Comparison of ENCODE assay signal across 34 cellular contexts in genomic region chr11:56977324-56977723, GRCh38. TPM values are rescaled to one million over a fixed set of nuclear protein-coding genes. Genes with fewer than 3 reads are reported as not detected.
"Had no signal": no experiment of that assay in that cellular context is flagged by ENCODE, and none has a peak within 500 bp of the region (broad histone marks: within the 10 kb centered on the region; RNA-seq: fewer than 3 reads in every experiment).

No MANE protein-coding gene starts in this region.

- H3K4me3 Mint-ChIP-seq: dendritic cell treated with granulocyte-macrophage colony-stimulating factor and Interleukin-4, amounts not matched to agents 40 ng/mL and 50 ng/mL, for 4 days; effector memory CD8-positive, alpha-beta T cell; endodermal cell; immature natural killer cell; mesothelial cell of epicardium had no signal

- H3K4me1 Mint-ChIP-seq: endodermal cell, immature natural killer cell, mesothelial cell of epicardium had no signal

- H3K4me1 ChIP-seq: colonic mucosa, gastrocnemius medialis, heart right ventricle, left lung, lower lobe of right lung had no signal

- H3K27ac Mint-ChIP-seq: dendritic cell treated with granulocyte-macrophage colony-stimulating factor and Interleukin-4, amounts not matched to agents 40 ng/mL and 50 ng/mL, for 4 days; effector memory CD8-positive, alpha-beta T cell; endodermal cell; immature natural killer cell; mesothelial cell of epicardium had no signal

- H3K9me3 ChIP-seq: colonic mucosa, esophagus squamous epithelium, gastrocnemius medialis, heart right ventricle, lower lobe of right lung had no signal

- DNase-seq: colonic mucosa; cortex of kidney; effector CD8-positive, alpha-beta T cell; effector memory CD8-positive, alpha-beta T cell; endodermal cell; erythroblast; esophagus squamous epithelium; foreskin fibroblast; foreskin melanocyte; gastrocnemius medialis; glutamatergic neuron; head of caudate nucleus; heart right ventricle; hypothalamus; immature natural killer cell; islet precursor cell; kidney; kidney glomerular epithelial cell; left lung; left ventricle myocardium superior; lower lobe of right lung; mesenchymal stem cell had no signal

- H3K36me3 Mint-ChIP-seq: immature natural killer cell, mesothelial cell of epicardium had no signal

- H3K9me3 Mint-ChIP-seq: dendritic cell treated with granulocyte-macrophage colony-stimulating factor and Interleukin-4, amounts not matched to agents 40 ng/mL and 50 ng/mL, for 4 days had no signal

- H3K27ac ChIP-seq: colonic mucosa, epithelial cell of prostate, esophagus squamous epithelium, gastrocnemius medialis, heart right ventricle, left lung, lower lobe of right lung had no signal

- FAIRE-seq: endometrium had no signal

- H3K4me3 ChIP-seq: colonic mucosa, esophagus squamous epithelium, gastrocnemius medialis, heart right ventricle, left lung, lower lobe of right lung had no signal

- H3K27me3 ChIP-seq: colonic mucosa, esophagus squamous epithelium, gastrocnemius medialis, heart right ventricle, left lung had no signal

- H3K27me3 Mint-ChIP-seq: dendritic cell treated with granulocyte-macrophage colony-stimulating factor and Interleukin-4, amounts not matched to agents 40 ng/mL and 50 ng/mL, for 4 days; effector memory CD8-positive, alpha-beta T cell had no signal

- ATAC-seq: effector memory CD8-positive, alpha-beta T cell; esophagus mucosa; gastrocnemius medialis; heart right ventricle; left lung; left ventricle myocardium superior; lower lobe of right lung had no signal

- H3K36me3 ChIP-seq: colonic mucosa, esophagus squamous epithelium, gastrocnemius medialis, heart right ventricle, left lung, lower lobe of right lung had no signal

RNA-seq across cellular contexts. Expression of gene OR5AK2, which starts 11.4 kb away (rescaled TPM):
- total RNA-seq: chondrocyte, colonic mucosa, dermis microvascular lymphatic vessel endothelial cell, endodermal cell, esophagus mucosa, esophagus squamous epithelium, gastrocnemius medialis, glomerular endothelial cell, heart right ventricle, kidney, left lung, left ventricle myocardium superior, lower leg skin, lower lobe of right lung, lung microvascular endothelial cell, mesenteric fat pad, mesothelial cell of epicardium, mucosa of gallbladder had no signal
- polyA plus RNA-seq: heart right ventricle, immature natural killer cell had no signal
